Comparison of ENCODE assay signal across 8 cellular contexts in genomic region chr3:33798113-33798417, GRCh38. TPM values are rescaled to one million over a fixed set of nuclear protein-coding genes. Genes with fewer than 3 reads are reported as not detected.
DNase-seq lines count a peak whose midpoint lies in the region; ATAC-seq, FAIRE-seq and TF ChIP-seq lines count a peak whose summit lies in the region.

No MANE protein-coding gene starts in this region.

- peaks cover 4% of the 10 kb centered on the region for H3K4me1 ChIP-seq in ectodermal cell (ENCODE audit: control insufficient read depth, insufficient read depth, low read length)

- ATAC-seq in GM21723 (IDR thresholded peaks at IDR 0.05; ENCODE audit: unreplicated experiment), result peak; percentile 54

- peak overlapping the region; percentile 96 for H3K4me2 ChIP-seq in neural cell (ENCODE audit: low read length)

- WGBS in ectodermal cell, 2 experiments, result 1 to 2% methylated on average over 9 of the region's 9 CpGs

- no peaks in the 10 kb centered on the region for H3K9me2 ChIP-seq in neural cell (ENCODE audit: insufficient read depth, low read length)

- peaks cover 14% of the 10 kb centered on the region for H3K36me3 ChIP-seq in KOPT-K1 (ENCODE audit: insufficient read depth, low read length)
- H3K36me3 ChIP-seq in ectodermal cell (ENCODE audit: control insufficient read depth, insufficient read depth, low read length), result no peaks in the 10 kb centered on the region
- no peaks in the 10 kb centered on the region for H3K36me3 ChIP-seq in neural cell (ENCODE audit: insufficient read depth, low read length)

- H4K20me1 ChIP-seq in neural cell (ENCODE audit: insufficient read depth), result no peaks in the 10 kb centered on the region

- no peaks in the 10 kb centered on the region for H3K27me3 ChIP-seq in ectodermal cell (ENCODE audit: control insufficient read depth, insufficient read depth, low read length, poor library complexity, severe bottlenecking)
- no peaks in the 10 kb centered on the region for H3K27me3 ChIP-seq in neural cell (ENCODE audit: insufficient read depth, low read depth, low read length)

- TF ChIP-seq RAD21 in neural cell (conservative IDR thresholded peaks at IDR 0.05), result no peak

- TF ChIP-seq CTCF in GM12875 (IDR thresholded peaks at IDR 0.05; ENCODE audit: borderline replicate concordance, insufficient read depth, low read depth, low read length), result no peak
- no peak for TF ChIP-seq CTCF in neural cell (IDR thresholded peaks at IDR 0.05; ENCODE audit: poor library complexity, severe bottlenecking)

- H3K79me2 ChIP-seq in neural cell (replicated peaks; ENCODE audit: insufficient read depth, low read length), result peaks cover 29% of the 10 kb centered on the region

- FAIRE-seq in RCC 7860 (lab: Jason Lieb, UNC), result no peak

- H3K4me3 ChIP-seq in GM12875 (ENCODE audit: low read depth, low read length) (peak overlapping the region; percentile 96), ectodermal cell (ENCODE audit: insufficient read depth, low read depth, low read length) (peak overlapping the region; percentile 86), neural cell (ENCODE audit: low read length) (peak overlapping the region; percentile 79)

- H3K27ac ChIP-seq in KOPT-K1 (ENCODE audit: low read depth, low read length, poor library complexity, severe bottlenecking) (peak overlapping the region; percentile 77), ectodermal cell (ENCODE audit: insufficient read depth, low read depth, low read length, poor library complexity, severe bottlenecking) (no peak overlapping the region), neural cell (ENCODE audit: low read length) (peak overlapping the region; percentile 75)

- peak overlapping the region; percentile 84 for H3K9ac ChIP-seq in neural cell (ENCODE audit: low read length)

- H2AFZ ChIP-seq in neural cell (ENCODE audit: low read depth, low read length), result peak overlapping the region; percentile 92

- DNase-seq in stimulated activated CD8-positive, alpha-beta memory T cell treated with anti-CD3 and anti-CD28 coated beads, Interleukin-4, amount 100 ng/mL, for 48 hours, result no peak
- DNase-seq in RCC 7860 (ENCODE audit: low spot score) (no peak), NCI-H524 treated with DMSO at 0.1 percent for 48 hours (lab: John Stamatoyannopoulos, UW) (no peak)

- H3K9me3 ChIP-seq in KOPT-K1 (ENCODE audit: insufficient read depth, low read length, poor library complexity, severe bottlenecking), result peaks cover 11% of the 10 kb centered on the region
- H3K9me3 ChIP-seq in ectodermal cell (ENCODE audit: control insufficient read depth, low read length), result no peaks in the 10 kb centered on the region
- H3K9me3 ChIP-seq in neural cell (ENCODE audit: low read length), result no peaks in the 10 kb centered on the region

- no peaks in the 10 kb centered on the region for H3F3A ChIP-seq in neural cell (ENCODE audit: insufficient read depth, low read length, poor library complexity, severe bottlenecking)

- no peak for TF ChIP-seq EP300 in neural cell (conservative IDR thresholded peaks at IDR 0.05; ENCODE audit: poor library complexity, severe bottlenecking)

TF ChIP-seq in neural cell, 6 proteins besides CTCF, POLR2A, EP300 and RAD21:
- TF ChIP-seq POLR2AphosphoS5 (IDR thresholded peaks at IDR 0.05) (no peak), TAF1 (IDR thresholded peaks at IDR 0.05; ENCODE audit: low read depth) (no peak), EZH2 (IDR thresholded peaks at IDR 0.05; ENCODE audit: borderline replicate concordance, insufficient read depth, low read length, poor library complexity, severe bottlenecking) (no peak), MXI1 (conservative IDR thresholded peaks at IDR 0.05; ENCODE audit: poor library complexity, severe bottlenecking) (no peak), SMC3 (conservative IDR thresholded peaks at IDR 0.05; ENCODE audit: poor library complexity) (no peak)
- TF ChIP-seq, protein P1, sequence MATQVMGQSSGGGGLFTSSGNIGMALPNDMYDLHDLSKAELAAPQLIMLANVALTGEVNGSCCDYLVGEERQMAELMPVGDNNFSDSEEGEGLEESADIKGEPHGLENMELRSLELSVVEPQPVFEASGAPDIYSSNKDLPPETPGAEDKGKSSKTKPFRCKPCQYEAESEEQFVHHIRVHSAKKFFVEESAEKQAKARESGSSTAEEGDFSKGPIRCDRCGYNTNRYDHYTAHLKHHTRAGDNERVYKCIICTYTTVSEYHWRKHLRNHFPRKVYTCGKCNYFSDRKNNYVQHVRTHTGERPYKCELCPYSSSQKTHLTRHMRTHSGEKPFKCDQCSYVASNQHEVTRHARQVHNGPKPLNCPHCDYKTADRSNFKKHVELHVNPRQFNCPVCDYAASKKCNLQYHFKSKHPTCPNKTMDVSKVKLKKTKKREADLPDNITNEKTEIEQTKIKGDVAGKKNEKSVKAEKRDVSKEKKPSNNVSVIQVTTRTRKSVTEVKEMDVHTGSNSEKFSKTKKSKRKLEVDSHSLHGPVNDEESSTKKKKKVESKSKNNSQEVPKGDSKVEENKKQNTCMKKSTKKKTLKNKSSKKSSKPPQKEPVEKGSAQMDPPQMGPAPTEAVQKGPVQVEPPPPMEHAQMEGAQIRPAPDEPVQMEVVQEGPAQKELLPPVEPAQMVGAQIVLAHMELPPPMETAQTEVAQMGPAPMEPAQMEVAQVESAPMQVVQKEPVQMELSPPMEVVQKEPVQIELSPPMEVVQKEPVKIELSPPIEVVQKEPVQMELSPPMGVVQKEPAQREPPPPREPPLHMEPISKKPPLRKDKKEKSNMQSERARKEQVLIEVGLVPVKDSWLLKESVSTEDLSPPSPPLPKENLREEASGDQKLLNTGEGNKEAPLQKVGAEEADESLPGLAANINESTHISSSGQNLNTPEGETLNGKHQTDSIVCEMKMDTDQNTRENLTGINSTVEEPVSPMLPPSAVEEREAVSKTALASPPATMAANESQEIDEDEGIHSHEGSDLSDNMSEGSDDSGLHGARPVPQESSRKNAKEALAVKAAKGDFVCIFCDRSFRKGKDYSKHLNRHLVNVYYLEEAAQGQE (IDR thresholded peaks at IDR 0.05; ENCODE audit: borderline replicate concordance), result no peak

RNA-seq across cellular contexts. Expression of gene PDCD6IP, which starts 0.4 kb away (rescaled TPM):
- polyA plus RNA-seq in ectodermal cell (2013, experiment 1 of 4), result 95.4 TPM
- 87.4 TPM for polyA plus RNA-seq in ectodermal cell (2013, experiment 2 of 4)
- polyA plus RNA-seq in ectodermal cell (2013, experiment 3 of 4), result 74.5 TPM
- 80.0 TPM for polyA plus RNA-seq in ectodermal cell (2013, experiment 4 of 4)
- 196 and 238 TPM in 2 replicates for polyA plus RNA-seq in neural cell
- polyA minus RNA-seq in neural cell, result 199 and 279 TPM in 2 replicates
